Comparison of ENCODE assay signal across 15 cellular contexts in the genomic region with DNA sequence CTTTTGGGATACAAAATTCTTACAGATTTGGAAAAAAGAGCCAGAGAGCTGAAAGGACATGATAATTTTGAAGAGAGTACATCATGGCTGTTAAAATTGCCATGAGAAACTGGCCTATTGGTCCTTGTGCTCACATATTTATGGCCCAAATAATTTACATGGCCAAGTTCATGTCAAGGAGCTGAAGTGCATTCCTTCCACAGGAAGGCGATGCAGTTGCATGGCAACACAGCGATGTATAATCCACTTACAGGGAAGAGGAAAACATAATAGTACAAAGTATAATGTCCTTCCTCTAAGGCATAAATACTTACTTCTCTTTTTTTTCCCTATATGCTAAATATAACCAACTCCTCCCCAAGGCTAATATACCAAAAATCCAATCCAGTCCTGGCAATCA.
A peak's percentile ranks its signal among the peaks of the same experiment; 100 is the strongest.
DNase-seq lines count a peak whose midpoint lies in the region; ATAC-seq and TF ChIP-seq lines count a peak whose summit lies in the region.
"Had no signal": no experiment of that assay in that cellular context is flagged by ENCODE, and none has a peak within 500 bp of the region (broad histone marks: within the 10 kb centered on the region; RNA-seq: fewer than 3 reads in every experiment).

No MANE protein-coding gene starts in this region.

- CTCF ChIA-PET in WTC11 (lab: Charles Lee), result no interaction called here

- H3K9me3 Mint-ChIP-seq in GM23338 (peaks cover 5% of the 10 kb centered on the region; the same call in 2 of the 3 replicates), WTC11 (peaks cover 8% of the 10 kb centered on the region)

- H3K4me3 Mint-ChIP-seq in GM23338, result no peak overlapping the region
- H3K4me3 Mint-ChIP-seq in WTC11, result no peak overlapping the region
- H3K4me3 Mint-ChIP-seq: CD8-positive, alpha-beta memory T cell had no signal

- no peak overlapping the region for H3K27ac Mint-ChIP-seq in GM23338
- no peak overlapping the region for H3K27ac Mint-ChIP-seq in WTC11
- H3K27ac Mint-ChIP-seq: CD8-positive, alpha-beta memory T cell had no signal

- H4K20me1 ChIP-seq in GM23338 (replicated peaks; ENCODE audit: insufficient read depth), result no peaks in the 10 kb centered on the region

- no peaks in the 10 kb centered on the region for H3K27me3 Mint-ChIP-seq in GM23338 (ENCODE audit: insufficient read depth, low read depth, poor library complexity)
- no peaks in the 10 kb centered on the region for H3K27me3 Mint-ChIP-seq in WTC11 (ENCODE audit: low read depth)
- H3K27me3 Mint-ChIP-seq: CD8-positive, alpha-beta memory T cell had no signal

- TF ChIP-seq CTCF in BE2C (IDR thresholded peaks at IDR 0.05; ENCODE audit: low read depth, low read length) (peak; percentile 16; the same call in 1 of the 2 replicates), GM23338 (conservative IDR thresholded peaks at IDR 0.05; ENCODE audit: low read depth in 2 of 2) (peak; percentile 43 to 62), WTC11 (IDR thresholded peaks at IDR 0.05) (no peak), right lobe of liver (IDR thresholded peaks at IDR 0.05) (peak in 3 of 4 donors; percentile 13 to 20 (median 17)), lower leg skin (IDR thresholded peaks at IDR 0.05) (no peak)

- WGBS in right lobe of liver (ENCODE audit: insufficient coverage, low coverage, low lambda C conversion rate, missing lambda C conversion rate), result 87% methylated on average over 2 of the region's 2 CpGs
- 92 to 94% methylated on average over 2 of the region's 2 CpGs for WGBS in lower leg skin, 2 donors

- H3K9me3 ChIP-seq in BE2C (no peaks in the 10 kb centered on the region), right lobe of liver (no peaks in the 10 kb centered on the region)

- H3K27me3 ChIP-seq in BE2C (no peaks in the 10 kb centered on the region), GM23338 (ENCODE audit: insufficient read depth) (no peaks in the 10 kb centered on the region), right lobe of liver (no peaks in the 10 kb centered on the region)

- ATAC-seq in GM23338, result no peak
- ATAC-seq in WTC11, result no peak
- no peak for ATAC-seq in right lobe of liver
- ATAC-seq in HG02623 (IDR thresholded peaks at IDR 0.05; ENCODE audit: unreplicated experiment), result no peak
- ATAC-seq: Right ventricle myocardium inferior had no signal

- H3K4me1 ChIP-seq in BE2C, result no peaks in the 10 kb centered on the region
- no peaks in the 10 kb centered on the region for H3K4me1 ChIP-seq in GM23338 (ENCODE audit: insufficient read depth)
- no peaks in the 10 kb centered on the region for H3K4me1 ChIP-seq in right lobe of liver

- POLR2A ChIA-PET in WTC11 (lab: Charles Lee), result no interaction called here

- intact Hi-C loops in right lobe of liver (cut with DNase I) (no loop called here), lower leg skin (cut with DNase I; ENCODE audit: low total_unique reads) (no loop called here)

- TF ChIP-seq POLR2A in right lobe of liver (IDR thresholded peaks at IDR 0.05) (no peak), lower leg skin (IDR thresholded peaks at IDR 0.05) (no peak)

- H3K4me2 ChIP-seq in GM23338, result no peak overlapping the region

- H3F3A ChIP-seq in GM23338 (replicated peaks; ENCODE audit: low read depth), result no peaks in the 10 kb centered on the region

- H3K9me2 ChIP-seq in GM23338 (ENCODE audit: insufficient read depth), result 0 out of 2 replicates have a peak, but pooled peaks cover 2% of the 10 kb centered on the region

- H3K4me3 ChIP-seq in BE2C (ENCODE audit: low read depth, low read length) (no peak overlapping the region), GM23338 (no peak overlapping the region), right lobe of liver (no peak overlapping the region), lower leg skin (ENCODE audit: low read depth, poor library complexity, severe bottlenecking) (no peak overlapping the region)

- DNase-seq in BE2C (no peak), GM23338 (ENCODE audit: low spot score) (peak; percentile 37), WTC11 (ENCODE audit: low spot score) (peak; percentile 13), right lobe of liver (no peak), lower leg skin (ENCODE audit: low spot score in 2 of 2) (no peak), NCI-H2171 treated with DMSO at 0.1 percent for 48 hours (lab: John Stamatoyannopoulos, UW) (no peak)
- DNase-seq: C1 segment of cervical spinal cord; CD8-positive, alpha-beta memory T cell; DND-41; HCEC 1CT; KBM-7; NCI-H1694 treated with DMSO at 0.1 percent for 48 hours; NCI-H526 had no signal

- H3K36me3 Mint-ChIP-seq in GM23338 (ENCODE audit: low read depth) (peaks cover 4% of the 10 kb centered on the region; the same call in 2 of the 3 replicates), WTC11 (peaks cover 5% of the 10 kb centered on the region)
- H3K36me3 Mint-ChIP-seq: CD8-positive, alpha-beta memory T cell had no signal

- H3K79me2 ChIP-seq in GM23338 (replicated peaks; ENCODE audit: insufficient read depth), result no peaks in the 10 kb centered on the region

- H3K27ac ChIP-seq in GM23338 (ENCODE audit: low read depth), result no peak overlapping the region
- no peak overlapping the region for H3K27ac ChIP-seq in right lobe of liver

- H2AFZ ChIP-seq in GM23338, result no peak overlapping the region

- H3K4me1 Mint-ChIP-seq in GM23338 (no peaks in the 10 kb centered on the region), WTC11 (no peaks in the 10 kb centered on the region)
- H3K4me1 Mint-ChIP-seq: CD8-positive, alpha-beta memory T cell had no signal

- H3K36me3 ChIP-seq in BE2C (no peaks in the 10 kb centered on the region), GM23338 (ENCODE audit: insufficient read depth) (no peaks in the 10 kb centered on the region), right lobe of liver (no peaks in the 10 kb centered on the region)

TF ChIP-seq in GM23338, 12 proteins besides CTCF, POLR2A, EP300 and RAD21 (continues in another document):
- no peak for TF ChIP-seq NANOG (IDR thresholded peaks at IDR 0.05; ENCODE audit: borderline replicate concordance)

TF ChIP-seq in WTC11, 78 proteins besides CTCF, POLR2A, EP300 and RAD21:
- TF ChIP-seq TEAD1 (CRISPR knock-in tag; IDR thresholded peaks at IDR 0.05) (peak; percentile 87; the same call in 1 of the 2 replicates), AR (CRISPR knock-in tag; IDR thresholded peaks at IDR 0.05) (no peak), TEAD4 (CRISPR knock-in tag; IDR thresholded peaks at IDR 0.05) (peak; percentile 55; the same call in 1 of the 2 replicates), NFATC4 (CRISPR knock-in tag; IDR thresholded peaks at IDR 0.05) (no peak), ATF1 (CRISPR knock-in tag; IDR thresholded peaks at IDR 0.05) (no peak)

Comparison
In these comparisons a context has a peak if more than half of its experiments do, and no peak if none do; other contexts are left out.
1. DNase-seq: peak in GM23338 (single experiment) and WTC11 (single experiment); none in BE2C (single experiment), right lobe of liver (0 of 3), lower leg skin (0 of 2) and NCI-H2171 treated with DMSO at 0.1 percent for 48 hours (single experiment).
2. CTCF ChIP-seq: peak in BE2C (single experiment), GM23338 (2 of 2) and right lobe of liver (3 of 4); none in WTC11 (single experiment) and lower leg skin (0 of 3).